ENCODE assay signal across 1 cellular context in genomic region chr3:136840252-136840651, GRCh38.
TF ChIP-seq lines count a peak whose summit lies in the region.

No MANE protein-coding gene starts in this region.

TF ChIP-seq in GM23338, 12 proteins besides CTCF, POLR2A, EP300 and RAD21 (continued from another document):
- no peak for TF ChIP-seq ZNF462 (CRISPR knock-in tag; IDR thresholded peaks at IDR 0.05)
- TF ChIP-seq EZH2 (IDR thresholded peaks at IDR 0.05; ENCODE audit: low read depth, unreplicated experiment), result no peak
- no peak for TF ChIP-seq STAT1 (IDR thresholded peaks at IDR 0.05; ENCODE audit: unreplicated experiment)
